28 cellular contexts compared by ENCODE assay signal in the genomic region with DNA sequence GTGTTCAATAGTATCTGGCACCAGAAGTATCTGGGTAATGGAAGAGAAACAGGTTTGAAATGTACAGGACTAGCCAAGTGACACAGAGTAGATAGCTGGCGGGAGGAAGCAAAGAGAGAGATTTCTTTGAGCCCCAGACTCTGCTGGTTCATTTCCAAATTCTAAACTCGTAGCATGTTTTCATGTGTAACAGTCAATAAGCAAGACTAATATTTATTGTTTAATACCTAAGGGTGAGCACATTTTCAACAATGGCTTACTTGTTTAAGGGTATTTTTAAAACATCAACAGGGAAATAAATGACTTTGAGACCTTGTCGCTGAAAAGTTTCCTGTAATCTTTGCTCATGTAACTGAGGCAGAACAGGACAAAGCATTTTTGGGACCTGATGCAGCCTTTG.
"Had no signal": no experiment of that assay in that cellular context is flagged by ENCODE, and none has a peak within 500 bp of the region (broad histone marks: within the 10 kb centered on the region; RNA-seq: fewer than 3 reads in every experiment).

No MANE protein-coding gene starts in this region.

- H3K27ac Mint-ChIP-seq: natural killer cell treated with Interleukin-12 subunit alpha and Interleukin-12 subunit beta and Interleukin-15 and Interleukin-18, amount 100 ng/mL, for 72 hours; nephron progenitor cell; progenitor cell of endocrine pancreas; stimulated activated effector memory CD8-positive, alpha-beta T cell treated with anti-CD3 and anti-CD28 coated beads, Interleukin-12 subunit alpha, Interleukin-12 subunit beta, amount 100 ng/mL, for 72 hours; stimulated activated naive B cell treated with anti-CD40 and anti-IgM and Interleukin-4, amounts not matched to agents 10 μg/mL and 1 μg/mL and 100 μg/mL, for 72 hours; stimulated activated naive CD8-positive, alpha-beta T cell treated with anti-CD3 and anti-CD28 coated beads, Interleukin-15, Interleukin-2, amounts not matched to agents 100 ng/mL and 50 ng/mL, for 24 hours had no signal

- DNase-seq: naive thymus-derived CD8-positive, alpha-beta T cell; nephron progenitor cell; posterior cingulate gyrus; psoas muscle; right cardiac atrium; right lobe of liver; sigmoid colon; small intestine; stimulated activated CD4-positive, alpha-beta T cell treated with anti-CD3 and anti-CD28 coated beads, Interleukin-15, amount 100 ng/mL, for 24 hours; stimulated activated CD4-positive, alpha-beta T cell treated with anti-CD3 and anti-CD28 coated beads, Interleukin-2, amount 100 ng/mL, for 24 hours; stimulated activated CD4-positive, alpha-beta T cell treated with anti-CD3 and anti-CD28 coated beads, Interleukin-2, amount 100 ng/mL, for 48 hours; stimulated activated CD4-positive, alpha-beta T cell treated with anti-CD3 and anti-CD28 coated beads, Interleukin-4, amount 100 ng/mL, for 24 hours; stimulated activated naive B cell treated with anti-CD40 and anti-IgM and Interleukin-4, amounts not matched to agents 10 μg/mL and 1 μg/mL and 100 μg/mL, for 72 hours; stimulated activated naive CD4-positive, alpha-beta T cell treated with Interleukin-2 at 50 U/mL for 16 hours; stomach; thyroid gland; trophoblast cell; upper lobe of left lung had no signal

- H2AFZ ChIP-seq: parathyroid adenoma had no signal

- H3K9me3 Mint-ChIP-seq: naive thymus-derived CD8-positive, alpha-beta T cell; natural killer cell treated with Interleukin-12 subunit alpha and Interleukin-12 subunit beta and Interleukin-15 and Interleukin-18, amount 100 ng/mL, for 72 hours; stimulated activated effector memory CD8-positive, alpha-beta T cell treated with anti-CD3 and anti-CD28 coated beads, Interleukin-12 subunit alpha, Interleukin-12 subunit beta, amount 100 ng/mL, for 72 hours; stimulated activated naive CD8-positive, alpha-beta T cell treated with anti-CD3 and anti-CD28 coated beads, Interleukin-15, Interleukin-2, amounts not matched to agents 100 ng/mL and 50 ng/mL, for 24 hours had no signal

- H3K4me1 Mint-ChIP-seq: nephron progenitor cell, neural crest cell had no signal

- H3K4me3 ChIP-seq: psoas muscle, right lobe of liver, sigmoid colon, stomach, thoracic aorta, thyroid gland, tibial nerve, upper lobe of left lung, vagina had no signal

- H3K27me3 ChIP-seq: neutrophil, right lobe of liver, sigmoid colon, stomach, thyroid gland, tibial nerve, upper lobe of left lung, vagina had no signal

- H3K4me1 ChIP-seq: psoas muscle, right lobe of liver, sigmoid colon, thyroid gland, tibial nerve, upper lobe of left lung, vagina had no signal

- H3K9me3 ChIP-seq: neutrophil, psoas muscle, right lobe of liver, sigmoid colon, stomach, thoracic aorta, thyroid gland, tibial nerve, upper lobe of left lung, vagina had no signal

- H3K36me3 ChIP-seq: neutrophil, right lobe of liver, sigmoid colon, stomach, thoracic aorta, thyroid gland, tibial nerve, upper lobe of left lung, vagina had no signal

- ATAC-seq: naive thymus-derived CD8-positive, alpha-beta T cell; natural killer cell treated with Interleukin-12 subunit alpha and Interleukin-12 subunit beta and Interleukin-15 and Interleukin-18, amount 100 ng/mL, for 72 hours; psoas muscle; right cardiac atrium; right lobe of liver; stimulated activated effector memory CD8-positive, alpha-beta T cell treated with anti-CD3 and anti-CD28 coated beads, Interleukin-12 subunit alpha, Interleukin-12 subunit beta, amount 100 ng/mL, for 72 hours; stimulated activated naive B cell treated with anti-CD40 and anti-IgM and Interleukin-4, amounts not matched to agents 10 μg/mL and 1 μg/mL and 100 μg/mL, for 72 hours had no signal

- H3K4me3 Mint-ChIP-seq: naive thymus-derived CD8-positive, alpha-beta T cell; natural killer cell treated with Interleukin-12 subunit alpha and Interleukin-12 subunit beta and Interleukin-15 and Interleukin-18, amount 100 ng/mL, for 72 hours; nephron progenitor cell; neural crest cell; stimulated activated effector memory CD8-positive, alpha-beta T cell treated with anti-CD3 and anti-CD28 coated beads, Interleukin-12 subunit alpha, Interleukin-12 subunit beta, amount 100 ng/mL, for 72 hours; stimulated activated naive B cell treated with anti-CD40 and anti-IgM and Interleukin-4, amounts not matched to agents 10 μg/mL and 1 μg/mL and 100 μg/mL, for 72 hours; stimulated activated naive CD8-positive, alpha-beta T cell treated with anti-CD3 and anti-CD28 coated beads, Interleukin-15, Interleukin-2, amounts not matched to agents 100 ng/mL and 50 ng/mL, for 24 hours had no signal

- H3K9ac ChIP-seq: parathyroid adenoma had no signal

- H3K27me3 Mint-ChIP-seq: naive thymus-derived CD8-positive, alpha-beta T cell; natural killer cell treated with Interleukin-12 subunit alpha and Interleukin-12 subunit beta and Interleukin-15 and Interleukin-18, amount 100 ng/mL, for 72 hours; progenitor cell of endocrine pancreas; stimulated activated naive B cell treated with anti-CD40 and anti-IgM and Interleukin-4, amounts not matched to agents 10 μg/mL and 1 μg/mL and 100 μg/mL, for 72 hours; stimulated activated naive CD8-positive, alpha-beta T cell treated with anti-CD3 and anti-CD28 coated beads, Interleukin-15, Interleukin-2, amounts not matched to agents 100 ng/mL and 50 ng/mL, for 24 hours had no signal

- H3K27ac ChIP-seq: neutrophil, parathyroid adenoma, psoas muscle, right lobe of liver, sigmoid colon, stomach, thoracic aorta, thyroid gland, tibial nerve, upper lobe of left lung, vagina had no signal

- H3K36me3 Mint-ChIP-seq: naive thymus-derived CD8-positive, alpha-beta T cell; natural killer cell treated with Interleukin-12 subunit alpha and Interleukin-12 subunit beta and Interleukin-15 and Interleukin-18, amount 100 ng/mL, for 72 hours; stimulated activated effector memory CD8-positive, alpha-beta T cell treated with anti-CD3 and anti-CD28 coated beads, Interleukin-12 subunit alpha, Interleukin-12 subunit beta, amount 100 ng/mL, for 72 hours had no signal
